8 cellular contexts compared by ENCODE assay signal in genomic region chr19:48260359-48260714, GRCh38. TPM values are rescaled to one million over a fixed set of nuclear protein-coding genes. Genes with fewer than 3 reads are reported as not detected.
DNase-seq lines count a peak whose midpoint lies in the region; ATAC-seq, FAIRE-seq and TF ChIP-seq lines count a peak whose summit lies in the region.
"Not testable (repeated sequence)": the region's sequence is repeated elsewhere in the genome, so short reads cannot be mapped to it uniquely, and the experiment has no call there.

No MANE protein-coding gene starts in this region.

- H3K27ac Mint-ChIP-seq in CD14-positive monocyte: peak overlapping the region in 5 of 7 donors; percentile 92 to 99 (median 98)
- H3K27ac Mint-ChIP-seq in activated naive CD8-positive, alpha-beta T cell treated with anti-CD3 and anti-CD28 coated beads for 36 hours: peak overlapping the region; percentile 96

- TF ChIP-seq EP300 in HepG2 (IDR thresholded peaks at IDR 0.05; ENCODE audit: low read depth in 2 of 2, low read length in 2 of 2); HepG2 (CRISPR knock-in tag; IDR thresholded peaks at IDR 0.05; ENCODE audit: borderline replicate concordance); ovary (IDR thresholded peaks at IDR 0.05); suprapubic skin (IDR thresholded peaks at IDR 0.05): not testable (repeated sequence)

- H3K9me3 ChIP-seq in KOPT-K1 (ENCODE audit: insufficient read depth, low read length, poor library complexity, severe bottlenecking); WERI-Rb-1 (ENCODE audit: severe bottlenecking); ectodermal cell (ENCODE audit: control insufficient read depth, low read length); HepG2 (ENCODE audit: low read length); ovary; suprapubic skin: not testable (repeated sequence)

- TF ChIP-seq RAD21 in HepG2 (CRISPR knock-in tag; IDR thresholded peaks at IDR 0.05): not testable (repeated sequence)

- CTCF ChIA-PET in HepG2 (lab: Yijun Ruan, JAX; ENCODE audit: low intra/inter-chr PET ratio, low total read pairs): interaction anchor here (0.8 to 1.4 kb wide), 3 partner anchors 90 to 297 kb away, joined by 3 to 4 read pairs (median 3); partner anchors contain the start of genes LIG1 and ZSWIM9

- H3K4me3 ChIP-seq in WERI-Rb-1 (ENCODE audit: low read depth, low read length): peak overlapping the region; percentile 55; the same call in 1 of the 2 replicates
- H3K4me3 ChIP-seq in ectodermal cell (ENCODE audit: insufficient read depth, low read depth, low read length): peak overlapping the region; percentile 35
- peak overlapping the region in 2 of 3 experiments; percentile 79; a peak in 3 of 6 replicates for H3K4me3 ChIP-seq in HepG2 (replicated peaks in 1 of 3; ENCODE audit: insufficient read depth in 1 of 3, low read depth in 2 of 3, low read length in 3 of 3)
- H3K4me3 ChIP-seq in ovary: peak overlapping the region; percentile 51
- H3K4me3 ChIP-seq in suprapubic skin: peak overlapping the region; percentile 55

- POLR2A ChIA-PET in HepG2 (lab: Yijun Ruan, JAX): interaction anchor here (0.8 to 1.9 kb wide), 5 partner anchors 9 to 616 kb away, joined by 3 to 8 read pairs (median 3); partner anchors contain the start of gene ZNF114

- peak overlapping the region; percentile 71 for H3K27ac ChIP-seq in KOPT-K1 (ENCODE audit: low read depth, low read length, poor library complexity, severe bottlenecking)
- H3K27ac ChIP-seq in WERI-Rb-1; ectodermal cell (ENCODE audit: insufficient read depth, low read depth, low read length, poor library complexity, severe bottlenecking); HepG2 (ENCODE audit: extremely low read length, insufficient read depth, low read length); ovary; suprapubic skin: not testable (repeated sequence)

- not testable (repeated sequence) for TF ChIP-seq POLR2A in HepG2 (IDR thresholded peaks at IDR 0.05; ENCODE audit: insufficient read depth in 1 of 2, low read depth in 2 of 2, low read length in 2 of 2); ovary (IDR thresholded peaks at IDR 0.05); suprapubic skin (IDR thresholded peaks at IDR 0.05)

- in situ Hi-C loops in HepG2 (cut with HindIII; ENCODE audit: extremely low pct_ligation_motif_present, low pct_unique_long_range_greater_than_20kb): loop anchor here (25.0 kb wide), 1 partner anchor 298 kb away; no protein-coding TSS in a partner anchor

- not testable (repeated sequence) for H3K27me3 Mint-ChIP-seq in CD14-positive monocyte (ENCODE audit: low read depth in 3 of 3); activated naive CD8-positive, alpha-beta T cell treated with anti-CD3 and anti-CD28 coated beads for 36 hours

- not testable (repeated sequence) for H3K79me2 ChIP-seq in HepG2 (ENCODE audit: insufficient read depth, low read length)

- TF ChIP-seq CTCF in CD14-positive monocyte (IDR thresholded peaks at IDR 0.05); WERI-Rb-1 (IDR thresholded peaks at IDR 0.05; ENCODE audit: low read depth, low read length); HepG2 (CRISPR knock-in tag; IDR thresholded peaks at IDR 0.05); ovary (IDR thresholded peaks at IDR 0.05); suprapubic skin (IDR thresholded peaks at IDR 0.05): not testable (repeated sequence)

- not testable (repeated sequence) for ATAC-seq in HepG2

- H3K4me2 ChIP-seq in HepG2 (ENCODE audit: low read depth, low read length): peak overlapping the region; percentile 82

- not testable (repeated sequence) for H3K27me3 ChIP-seq in WERI-Rb-1 (ENCODE audit: insufficient read depth, low read depth, severe bottlenecking); HepG2 (ENCODE audit: control insufficient read depth in 1 of 2, insufficient read depth in 2 of 2, low read length in 2 of 2); ovary; suprapubic skin
- peaks cover 11% of the 10 kb centered on the region for H3K27me3 ChIP-seq in ectodermal cell (ENCODE audit: control insufficient read depth, insufficient read depth, low read length, poor library complexity, severe bottlenecking)

- not testable (repeated sequence) for H3K36me3 Mint-ChIP-seq in CD14-positive monocyte; activated naive CD8-positive, alpha-beta T cell treated with anti-CD3 and anti-CD28 coated beads for 36 hours

- peaks cover 28% of the 10 kb centered on the region for H3K4me1 Mint-ChIP-seq in CD14-positive monocyte
- peaks cover 44% of the 10 kb centered on the region for H3K4me1 Mint-ChIP-seq in activated naive CD8-positive, alpha-beta T cell treated with anti-CD3 and anti-CD28 coated beads for 36 hours

- not testable (repeated sequence) for FAIRE-seq in HepG2 (lab: Jason Lieb, UNC)

- not testable (repeated sequence) for H2AFZ ChIP-seq in HepG2 (ENCODE audit: low read length)

- intact Hi-C loops in CD14-positive monocyte (cut with micrococcal nuclease): loop anchor here in 1 of 2 donors (5.0 kb wide), 1 partner anchor 58 kb away; no protein-coding TSS in a partner anchor
- intact Hi-C loops in HepG2 (cut with micrococcal nuclease; ENCODE audit: unreplicated experiment): loop anchor here (5.0 kb wide), 1 partner anchor 153 kb away; no protein-coding TSS in a partner anchor
- intact Hi-C loops in ovary (cut with DNase I): loop anchor here in 1 of 4 donors (10.0 kb wide), 1 partner anchor 324 kb away; no protein-coding TSS in a partner anchor

- H3K4me1 ChIP-seq in ectodermal cell (ENCODE audit: control insufficient read depth, insufficient read depth, low read length); HepG2 (ENCODE audit: insufficient read depth, low read length); ovary (ENCODE audit: insufficient read depth); suprapubic skin: not testable (repeated sequence)

- BruUV-seq in HepG2 (replicated peaks; lab: Mats Ljungman, UMichigan): not testable (repeated sequence)

- not testable (repeated sequence) for H3K36me3 ChIP-seq in KOPT-K1 (ENCODE audit: insufficient read depth, low read length); WERI-Rb-1; ectodermal cell (ENCODE audit: control insufficient read depth, insufficient read depth, low read length); HepG2 (replicated peaks in 1 of 2; ENCODE audit: control insufficient read depth in 1 of 2, insufficient read depth in 2 of 2, low read length in 2 of 2); ovary; suprapubic skin

- not testable (repeated sequence) for H3K9ac ChIP-seq in HepG2 (ENCODE audit: insufficient read depth, low read depth, low read length)

- H4K20me1 ChIP-seq in HepG2 (ENCODE audit: insufficient read depth, low read length): not testable (repeated sequence)

- 67% methylated on average over 6 of the region's 8 CpGs; no CpG with 5 or more reads in 1 of the 2 experiments for WGBS in ectodermal cell, 2 experiments
- WGBS in HepG2 (ENCODE audit: low lambda C conversion rate): 35% methylated on average over 8 of the region's 8 CpGs
- WGBS in ovary, 3 donors: 42 to 49% (median 48%) methylated on average over 8 of the region's 8 CpGs
- WGBS in suprapubic skin: 53% methylated on average over 8 of the region's 8 CpGs

- peak overlapping the region; percentile 91 to 96 for H3K4me3 Mint-ChIP-seq in CD14-positive monocyte
- H3K4me3 Mint-ChIP-seq in activated naive CD8-positive, alpha-beta T cell treated with anti-CD3 and anti-CD28 coated beads for 36 hours: peak overlapping the region; percentile 79

- H3K9me3 Mint-ChIP-seq in CD14-positive monocyte; activated naive CD8-positive, alpha-beta T cell treated with anti-CD3 and anti-CD28 coated beads for 36 hours: not testable (repeated sequence)

- DNase-seq in CD14-positive monocyte (ENCODE audit: low spot score); WERI-Rb-1; activated naive CD8-positive, alpha-beta T cell treated with anti-CD3 and anti-CD28 coated beads for 36 hours; HepG2 (ENCODE audit: low spot score); ovary; suprapubic skin (ENCODE audit: low spot score in 2 of 2): not testable (repeated sequence)

RNA-seq across cellular contexts. Expression of gene CARD8, which starts 4.6 kb away (rescaled TPM):
- polyA plus RNA-seq in CD14-positive monocyte (10 to 100 TPM; 76.4 to 90.9 TPM), HepG2 (2011; rRNA removed) (12.6 and 15.0 TPM in 2 replicates), ovary (10 to 100 TPM; 20.8 to 48.0 TPM)
- total RNA-seq in activated naive CD8-positive, alpha-beta T cell treated with anti-CD3 and anti-CD28 coated beads for 36 hours: 100 to 1,000 TPM; 102 to 103 TPM
- 34.1 TPM for polyA plus RNA-seq in ectodermal cell (2013, experiment 1 of 4)
- 33.2 TPM for polyA plus RNA-seq in ectodermal cell (2013, experiment 2 of 4)
- polyA plus RNA-seq in ectodermal cell (2013, experiment 3 of 4): 34.1 TPM
- 30.7 TPM for polyA plus RNA-seq in ectodermal cell (2013, experiment 4 of 4)
- total RNA-seq in HepG2 (2016; rRNA removed; fragmentation: Illumina TruSeq; extraction: Trizol) (19.2 and 22.6 TPM in 2 replicates), ovary (10 to 100 TPM; 10.0 to 36.0 (median 24.9) TPM), suprapubic skin (10 to 100 TPM; 11.5 to 40.6 (median 18.7) TPM)
- total RNA-seq in HepG2 (2016; cell fraction: cytosol; rRNA removed; fragmentation: Illumina TruSeq; extraction: Trizol; ENCODE audit: low read depth): 10.5 and 12.2 TPM in 2 replicates
- total RNA-seq in HepG2 (2016; cell fraction: insoluble cytoplasmic fraction; rRNA removed; fragmentation: Illumina TruSeq; extraction: Trizol): 20.3 and 22.0 TPM in 2 replicates
- total RNA-seq in HepG2 (2016; cell fraction: membrane; rRNA removed; fragmentation: Illumina TruSeq; extraction: Trizol): 14.9 and 16.2 TPM in 2 replicates
- total RNA-seq in HepG2 (2016; cell fraction: nucleus; rRNA removed; fragmentation: Illumina TruSeq; extraction: Trizol): 27.3 and 27.4 TPM in 2 replicates
- 6.0 and 6.2 TPM in 2 replicates for polyA plus RNA-seq in HepG2 (2011; cell fraction: cytosol; rRNA removed)
- polyA plus RNA-seq in HepG2 (2011; cell fraction: nucleus; rRNA removed): 55.7 and 59.6 TPM in 2 replicates
- polyA plus RNA-seq in HepG2 (2012): 15.3 and 16.1 TPM in 2 replicates
- polyA plus RNA-seq in HepG2 (2016; cell fraction: cytosol; fragmentation: Illumina TruSeq; extraction: Trizol; ENCODE audit: low read depth): 8.2 and 8.4 TPM in 2 replicates
- 18.5 and 19.2 TPM in 2 replicates for polyA plus RNA-seq in HepG2 (2016; cell fraction: insoluble cytoplasmic fraction; fragmentation: Illumina TruSeq; extraction: Trizol; ENCODE audit: low read depth)
- 9.8 TPM in 2 replicates for polyA plus RNA-seq in HepG2 (2016; cell fraction: membrane; fragmentation: Illumina TruSeq; extraction: Trizol; ENCODE audit: low read depth)
- polyA plus RNA-seq in HepG2 (2016; cell fraction: nucleus; fragmentation: Illumina TruSeq; extraction: Trizol; ENCODE audit: insufficient read depth, low read depth): 40.8 and 46.1 TPM in 2 replicates
- polyA minus RNA-seq in HepG2 (2011; rRNA and poly(A)+ RNA removed; ENCODE audit: low replicate concordance): 11.4 and 14.4 TPM in 2 replicates
- polyA minus RNA-seq in HepG2 (2011; cell fraction: cytosol; rRNA and poly(A)+ RNA removed): 6.8 and 7.5 TPM in 2 replicates
- 61.5 and 62.0 TPM in 2 replicates for polyA minus RNA-seq in HepG2 (2011; cell fraction: nucleus; rRNA and poly(A)+ RNA removed)

RNA-seq across cellular contexts. Expression of gene ZNF114, which starts 9.5 kb away (rescaled TPM):
- not detected for polyA plus RNA-seq in CD14-positive monocyte
- under 1 TPM; 0.44 to 0.60 TPM for total RNA-seq in activated naive CD8-positive, alpha-beta T cell treated with anti-CD3 and anti-CD28 coated beads for 36 hours
- polyA plus RNA-seq in ectodermal cell (2013, experiment 1 of 4): 8.4 TPM
- polyA plus RNA-seq in ectodermal cell (2013, experiment 2 of 4): 7.7 TPM
- 6.3 TPM for polyA plus RNA-seq in ectodermal cell (2013, experiment 3 of 4)
- polyA plus RNA-seq in ectodermal cell (2013, experiment 4 of 4): 6.0 TPM
- total RNA-seq in HepG2 (2016; rRNA removed; fragmentation: Illumina TruSeq; extraction: Trizol): 13.3 and 18.0 TPM in 2 replicates
- 4.1 and 5.6 TPM in 2 replicates for total RNA-seq in HepG2 (2016; cell fraction: cytosol; rRNA removed; fragmentation: Illumina TruSeq; extraction: Trizol; ENCODE audit: low read depth)
- total RNA-seq in HepG2 (2016; cell fraction: insoluble cytoplasmic fraction; rRNA removed; fragmentation: Illumina TruSeq; extraction: Trizol): 13.4 and 17.1 TPM in 2 replicates
- 9.9 and 12.6 TPM in 2 replicates for total RNA-seq in HepG2 (2016; cell fraction: membrane; rRNA removed; fragmentation: Illumina TruSeq; extraction: Trizol)
- 7.2 and 8.3 TPM in 2 replicates for total RNA-seq in HepG2 (2016; cell fraction: nucleus; rRNA removed; fragmentation: Illumina TruSeq; extraction: Trizol)
- 2.1 and 3.4 TPM in 2 replicates for polyA plus RNA-seq in HepG2 (2011; rRNA removed)
- 2.4 and 3.1 TPM in 2 replicates for polyA plus RNA-seq in HepG2 (2011; cell fraction: cytosol; rRNA removed)
- polyA plus RNA-seq in HepG2 (2011; cell fraction: nucleus; rRNA removed): 1.5 and 2.4 TPM in 2 replicates
- 1.7 TPM in 2 replicates for polyA plus RNA-seq in HepG2 (2012)
- 0.91 and 1.1 TPM in 2 replicates for polyA plus RNA-seq in HepG2 (2016; cell fraction: cytosol; fragmentation: Illumina TruSeq; extraction: Trizol; ENCODE audit: low read depth)
- polyA plus RNA-seq in HepG2 (2016; cell fraction: insoluble cytoplasmic fraction; fragmentation: Illumina TruSeq; extraction: Trizol; ENCODE audit: low read depth): 11.6 and 12.0 TPM in 2 replicates
- 2.7 and 3.7 TPM in 2 replicates for polyA plus RNA-seq in HepG2 (2016; cell fraction: membrane; fragmentation: Illumina TruSeq; extraction: Trizol; ENCODE audit: low read depth)
- polyA plus RNA-seq in HepG2 (2016; cell fraction: nucleus; fragmentation: Illumina TruSeq; extraction: Trizol; ENCODE audit: insufficient read depth, low read depth): 14.1 and 14.6 TPM in 2 replicates
- 4.2 and 4.6 TPM in 2 replicates for polyA minus RNA-seq in HepG2 (2011; rRNA and poly(A)+ RNA removed; ENCODE audit: low replicate concordance)
- polyA minus RNA-seq in HepG2 (2011; cell fraction: cytosol; rRNA and poly(A)+ RNA removed): 3.3 and 6.2 TPM in 2 replicates
- 6.3 and 7.2 TPM in 2 replicates for polyA minus RNA-seq in HepG2 (2011; cell fraction: nucleus; rRNA and poly(A)+ RNA removed)
- total RNA-seq in ovary: under 1 TPM in 5 of 7 donors, not detected in 2; 0.20 to 0.71 (median 0.67) TPM
- polyA plus RNA-seq in ovary: 1 to 10 TPM in 1 of 2 donors, under 1 TPM in 1; 0.19 to 1.1 TPM
- not detected for total RNA-seq in suprapubic skin
